In the genomic region with DNA sequence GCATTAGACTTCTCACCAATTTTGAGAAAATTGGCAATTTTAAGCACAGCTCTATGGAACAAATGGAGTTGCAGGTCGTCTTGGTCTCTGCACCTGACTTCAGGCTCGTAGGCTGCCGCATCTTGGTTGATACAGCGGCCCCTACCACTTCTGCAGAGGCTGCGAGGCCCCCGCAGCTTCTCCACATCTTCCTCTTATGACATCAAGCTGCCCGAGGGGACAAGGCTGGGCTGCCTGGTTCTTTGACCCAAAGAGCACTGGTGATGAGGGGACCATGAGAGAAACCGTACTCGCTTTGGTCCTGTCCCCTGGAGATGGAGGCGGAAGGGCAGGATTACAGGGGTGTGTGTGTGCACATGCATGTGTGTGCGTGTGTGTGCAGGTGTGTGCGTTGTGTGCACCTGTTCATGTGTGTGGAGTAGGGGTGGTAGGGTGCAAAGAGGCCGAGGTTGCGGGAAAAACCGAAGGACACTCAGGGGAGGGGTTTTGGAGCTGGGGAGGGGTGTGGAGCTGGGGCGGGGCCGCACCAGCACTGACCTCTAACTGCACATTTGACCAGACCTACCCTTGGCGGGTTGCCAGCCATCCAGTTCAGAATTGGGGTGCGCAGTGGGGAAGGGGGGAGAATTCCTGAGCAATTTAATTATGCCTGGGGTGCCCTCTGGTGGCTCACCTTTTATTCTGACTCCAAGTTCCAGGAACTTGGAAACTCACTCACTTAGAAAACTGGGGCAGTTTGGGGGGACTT, we compare ENCODE assay signal across 1 cellular context.
TF ChIP-seq lines count a peak whose summit lies in the region.

No MANE protein-coding gene starts in this region.

TF ChIP-seq in GM23338, 12 proteins besides CTCF, POLR2A, EP300 and RAD21 (continued from another document):
- TF ChIP-seq, protein P1, sequence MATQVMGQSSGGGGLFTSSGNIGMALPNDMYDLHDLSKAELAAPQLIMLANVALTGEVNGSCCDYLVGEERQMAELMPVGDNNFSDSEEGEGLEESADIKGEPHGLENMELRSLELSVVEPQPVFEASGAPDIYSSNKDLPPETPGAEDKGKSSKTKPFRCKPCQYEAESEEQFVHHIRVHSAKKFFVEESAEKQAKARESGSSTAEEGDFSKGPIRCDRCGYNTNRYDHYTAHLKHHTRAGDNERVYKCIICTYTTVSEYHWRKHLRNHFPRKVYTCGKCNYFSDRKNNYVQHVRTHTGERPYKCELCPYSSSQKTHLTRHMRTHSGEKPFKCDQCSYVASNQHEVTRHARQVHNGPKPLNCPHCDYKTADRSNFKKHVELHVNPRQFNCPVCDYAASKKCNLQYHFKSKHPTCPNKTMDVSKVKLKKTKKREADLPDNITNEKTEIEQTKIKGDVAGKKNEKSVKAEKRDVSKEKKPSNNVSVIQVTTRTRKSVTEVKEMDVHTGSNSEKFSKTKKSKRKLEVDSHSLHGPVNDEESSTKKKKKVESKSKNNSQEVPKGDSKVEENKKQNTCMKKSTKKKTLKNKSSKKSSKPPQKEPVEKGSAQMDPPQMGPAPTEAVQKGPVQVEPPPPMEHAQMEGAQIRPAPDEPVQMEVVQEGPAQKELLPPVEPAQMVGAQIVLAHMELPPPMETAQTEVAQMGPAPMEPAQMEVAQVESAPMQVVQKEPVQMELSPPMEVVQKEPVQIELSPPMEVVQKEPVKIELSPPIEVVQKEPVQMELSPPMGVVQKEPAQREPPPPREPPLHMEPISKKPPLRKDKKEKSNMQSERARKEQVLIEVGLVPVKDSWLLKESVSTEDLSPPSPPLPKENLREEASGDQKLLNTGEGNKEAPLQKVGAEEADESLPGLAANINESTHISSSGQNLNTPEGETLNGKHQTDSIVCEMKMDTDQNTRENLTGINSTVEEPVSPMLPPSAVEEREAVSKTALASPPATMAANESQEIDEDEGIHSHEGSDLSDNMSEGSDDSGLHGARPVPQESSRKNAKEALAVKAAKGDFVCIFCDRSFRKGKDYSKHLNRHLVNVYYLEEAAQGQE (IDR thresholded peaks at IDR 0.05; ENCODE audit: unreplicated experiment), result no peak
- TF ChIP-seq EZH2 (IDR thresholded peaks at IDR 0.05; ENCODE audit: low read depth, unreplicated experiment), result no peak
